ENCODE assay signal across 3 cellular contexts in the genomic region with DNA sequence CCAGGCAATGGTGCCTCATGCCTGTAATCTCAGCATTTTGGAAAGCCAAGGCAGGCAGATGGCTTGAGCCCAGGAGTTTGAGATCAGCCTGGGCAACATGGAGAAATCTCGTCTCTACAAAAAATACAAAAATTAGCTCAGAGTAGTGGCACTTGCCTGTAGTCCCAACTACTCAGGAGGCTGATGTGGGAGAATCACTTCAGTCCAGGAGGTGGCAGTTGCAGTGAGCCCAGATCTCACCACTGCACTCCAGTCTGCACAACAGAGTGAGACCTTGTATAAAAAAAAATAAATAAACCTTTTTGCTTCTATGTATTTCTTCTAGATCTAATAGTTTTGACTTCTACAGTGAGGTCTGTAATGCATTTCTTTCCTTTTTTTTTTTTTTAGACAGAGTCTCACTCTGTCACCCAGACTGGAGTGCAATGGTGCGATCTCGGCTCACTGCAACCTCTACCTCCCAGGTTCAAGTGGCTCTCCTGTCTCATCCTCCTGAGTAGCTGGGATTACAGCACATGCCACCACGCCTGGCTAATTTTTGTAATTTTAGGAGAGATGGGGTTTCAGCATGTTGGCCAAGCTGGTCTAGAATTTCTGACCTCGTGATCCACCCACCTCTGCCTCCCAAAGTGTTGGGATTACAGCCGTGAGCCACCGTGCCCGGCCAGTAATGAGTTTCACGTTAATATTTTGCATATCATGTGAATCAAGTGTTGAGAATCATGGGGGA.
TF ChIP-seq lines count a peak whose summit lies in the region.

No MANE protein-coding gene starts in this region.

TF ChIP-seq in HepG2, 621 proteins besides CTCF, POLR2A, EP300 and RAD21:
- TF ChIP-seq AHDC1 (CRISPR knock-in tag; IDR thresholded peaks at IDR 0.05; ENCODE audit: borderline replicate concordance): no peak
- TF ChIP-seq, protein P1, sequence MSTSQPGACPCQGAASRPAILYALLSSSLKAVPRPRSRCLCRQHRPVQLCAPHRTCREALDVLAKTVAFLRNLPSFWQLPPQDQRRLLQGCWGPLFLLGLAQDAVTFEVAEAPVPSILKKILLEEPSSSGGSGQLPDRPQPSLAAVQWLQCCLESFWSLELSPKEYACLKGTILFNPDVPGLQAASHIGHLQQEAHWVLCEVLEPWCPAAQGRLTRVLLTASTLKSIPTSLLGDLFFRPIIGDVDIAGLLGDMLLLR (CRISPR knock-in tag; IDR thresholded peaks at IDR 0.05): no peak
- no peak for TF ChIP-seq ELF1 (CRISPR knock-in tag; IDR thresholded peaks at IDR 0.05)
- no peak for TF ChIP-seq ZNF512B (CRISPR knock-in tag; IDR thresholded peaks at IDR 0.05; ENCODE audit: borderline replicate concordance)
TF ChIP-seq in HepG2: peak in this region for 0.

TF ChIP-seq in K562, 482 proteins besides CTCF, POLR2A, EP300 and RAD21:
- TF ChIP-seq MTA2 (IDR thresholded peaks at IDR 0.05; ENCODE audit: low read depth) (no peak), ZNF212 (CRISPR knock-in tag; IDR thresholded peaks at IDR 0.05) (no peak), HLTF (IDR thresholded peaks at IDR 0.05) (no peak), ZBTB9 (CRISPR knock-in tag; IDR thresholded peaks at IDR 0.05) (no peak), ZNF431 (CRISPR knock-in tag; IDR thresholded peaks at IDR 0.05) (no peak), FOXM1 (IDR thresholded peaks at IDR 0.05; ENCODE audit: low read depth) (no peak), FOXM1 (CRISPR knock-in tag; IDR thresholded peaks at IDR 0.05; ENCODE audit: low read depth) (no peak), CREBBP (IDR thresholded peaks at IDR 0.05; ENCODE audit: low read depth, low read length) (no peak)
- TF ChIP-seq, protein P2, sequence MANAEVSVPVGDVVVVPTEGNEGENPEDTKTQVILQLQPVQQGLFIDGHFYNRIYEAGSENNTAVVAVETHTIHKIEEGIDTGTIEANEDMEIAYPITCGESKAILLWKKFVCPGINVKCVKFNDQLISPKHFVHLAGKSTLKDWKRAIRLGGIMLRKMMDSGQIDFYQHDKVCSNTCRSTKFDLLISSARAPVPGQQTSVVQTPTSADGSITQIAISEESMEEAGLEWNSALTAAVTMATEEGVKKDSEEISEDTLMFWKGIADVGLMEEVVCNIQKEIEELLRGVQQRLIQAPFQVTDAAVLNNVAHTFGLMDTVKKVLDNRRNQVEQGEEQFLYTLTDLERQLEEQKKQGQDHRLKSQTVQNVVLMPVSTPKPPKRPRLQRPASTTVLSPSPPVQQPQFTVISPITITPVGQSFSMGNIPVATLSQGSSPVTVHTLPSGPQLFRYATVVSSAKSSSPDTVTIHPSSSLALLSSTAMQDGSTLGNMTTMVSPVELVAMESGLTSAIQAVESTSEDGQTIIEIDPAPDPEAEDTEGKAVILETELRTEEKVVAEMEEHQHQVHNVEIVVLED (CRISPR knock-in tag; IDR thresholded peaks at IDR 0.05): no peak

TF ChIP-seq in HEK293T, 16 proteins besides CTCF, POLR2A, EP300 and RAD21:
- TF ChIP-seq PKNOX1 (IDR thresholded peaks at IDR 0.05) (no peak), BHLHE40 (IDR thresholded peaks at IDR 0.05; ENCODE audit: borderline replicate concordance) (no peak), ZNF384 (IDR thresholded peaks at IDR 0.05) (no peak), L3MBTL2 (conservative IDR thresholded peaks at IDR 0.05) (no peak), ELF4 (IDR thresholded peaks at IDR 0.05) (no peak), HDGF (IDR thresholded peaks at IDR 0.05; ENCODE audit: borderline replicate concordance) (no peak), SP1 (IDR thresholded peaks at IDR 0.05) (no peak), FOXK2 (IDR thresholded peaks at IDR 0.05) (no peak), LEF1 (IDR thresholded peaks at IDR 0.05; ENCODE audit: borderline replicate concordance) (no peak), FOXA1 (IDR thresholded peaks at IDR 0.05) (no peak), SUZ12 (IDR thresholded peaks at IDR 0.05) (no peak), CTBP1 (IDR thresholded peaks at IDR 0.05; ENCODE audit: borderline replicate concordance) (no peak), FOXM1 (IDR thresholded peaks at IDR 0.05; ENCODE audit: borderline replicate concordance) (no peak), ARNT (IDR thresholded peaks at IDR 0.05) (no peak), NFRKB (IDR thresholded peaks at IDR 0.05) (no peak), TARDBP (IDR thresholded peaks at IDR 0.05) (no peak)
